Comparison of ENCODE assay signal across 9 cellular contexts in genomic region chr22:37566329-37566837, GRCh38. TPM values are rescaled to one million over a fixed set of nuclear protein-coding genes. Genes with fewer than 3 reads are reported as not detected.
DNase-seq lines count a peak whose midpoint lies in the region; ATAC-seq lines count a peak whose summit lies in the region.
"Had no signal": no experiment of that assay in that cellular context is flagged by ENCODE, and none has a peak within 500 bp of the region (broad histone marks: within the 10 kb centered on the region; RNA-seq: fewer than 3 reads in every experiment).

No MANE protein-coding gene starts in this region.

- H3K9me3 Mint-ChIP-seq in CD4-positive, alpha-beta memory T cell: no peaks in the 10 kb centered on the region
- no peaks in the 10 kb centered on the region for H3K9me3 Mint-ChIP-seq in dendritic cell treated with granulocyte-macrophage colony-stimulating factor and Interleukin-4, amounts not matched to agents 40 ng/mL and 50 ng/mL, for 4 days

- peaks cover 19% of the 10 kb centered on the region for H3K27me3 ChIP-seq in CD4-positive, alpha-beta memory T cell (ENCODE audit: insufficient read depth, low read length)

- POLR2A ChIA-PET in CD4-positive, alpha-beta memory T cell (lab: Charles Lee; ENCODE audit: partially characterized antibody): interaction anchor here (0.8 to 3.5 kb wide), 15 partner anchors 8 to 367 kb away, joined by 3 to 60 read pairs (median 5); partner anchors contain the start of genes GGA1, MFNG and NOL12

- intact Hi-C loops in CD4-positive, alpha-beta memory T cell (cut with micrococcal nuclease): loop anchor here (2.0 kb wide), 2 partner anchors 82 to 300 kb away; no protein-coding TSS in a partner anchor
- intact Hi-C loops in dendritic cell treated with granulocyte-macrophage colony-stimulating factor and Interleukin-4, amounts not matched to agents 40 ng/mL and 50 ng/mL, for 4 days (cut with micrococcal nuclease): no loop called here

- peak; percentile 25 to 71 (median 47) for DNase-seq in CD4-positive, alpha-beta memory T cell
- DNase-seq in activated CD4-positive, alpha-beta T cell treated with anti-CD3 and anti-CD28 coated beads, Interleukin-2, amount 50 U/mL, for 1 hour: peak; percentile 23
- DNase-seq in pons (ENCODE audit: low spot score) (peak; percentile 43), islet precursor cell (no peak), DMS 273 treated with DMSO at 0.1 percent for 48 hours (lab: John Stamatoyannopoulos, UW) (no peak)
- DNase-seq: foreskin fibroblast had no signal

- peaks cover 20 to 29% of the 10 kb centered on the region in 2 donors for H3K27me3 Mint-ChIP-seq in CD4-positive, alpha-beta memory T cell
- H3K27me3 Mint-ChIP-seq in dendritic cell treated with granulocyte-macrophage colony-stimulating factor and Interleukin-4, amounts not matched to agents 40 ng/mL and 50 ng/mL, for 4 days: peaks cover 27% of the 10 kb centered on the region

- no peaks in the 10 kb centered on the region for H3K9me3 ChIP-seq in CD4-positive, alpha-beta memory T cell (ENCODE audit: control insufficient read depth in 1 of 2, low read length in 2 of 2)

- CTCF ChIA-PET in CD4-positive, alpha-beta memory T cell (lab: Charles Lee; ENCODE audit: partially characterized antibody): interaction anchor here (0.9 to 21.0 kb wide), 33 partner anchors 9 to 486 kb away, joined by 3 to 523 read pairs (median 5); partner anchors contain the start of genes LGALS2, MFNG and PDXP

- no peak overlapping the region for H3K27ac ChIP-seq in CD4-positive, alpha-beta memory T cell (ENCODE audit: low read depth, low read length)

- peak overlapping the region; percentile 6 to 15 for H3K4me3 ChIP-seq in CD4-positive, alpha-beta memory T cell (ENCODE audit: low read length in 2 of 2)

- no peaks in the 10 kb centered on the region for H3K36me3 Mint-ChIP-seq in CD4-positive, alpha-beta memory T cell
- H3K36me3 Mint-ChIP-seq in dendritic cell treated with granulocyte-macrophage colony-stimulating factor and Interleukin-4, amounts not matched to agents 40 ng/mL and 50 ng/mL, for 4 days (ENCODE audit: low read depth): peaks cover 68% of the 10 kb centered on the region

- peaks cover 15 to 44% (median 31%) of the 10 kb centered on the region in 4 donors for H3K4me1 Mint-ChIP-seq in CD4-positive, alpha-beta memory T cell
- peaks cover 83% of the 10 kb centered on the region for H3K4me1 Mint-ChIP-seq in dendritic cell treated with granulocyte-macrophage colony-stimulating factor and Interleukin-4, amounts not matched to agents 40 ng/mL and 50 ng/mL, for 4 days (ENCODE audit: low read depth)

- no peaks in the 10 kb centered on the region for H3K36me3 ChIP-seq in CD4-positive, alpha-beta memory T cell (ENCODE audit: insufficient read depth, low read length)

- peak overlapping the region in 3 of 7 donors; percentile 62 to 81 (median 63) for H3K27ac Mint-ChIP-seq in CD4-positive, alpha-beta memory T cell
- H3K27ac Mint-ChIP-seq in dendritic cell treated with granulocyte-macrophage colony-stimulating factor and Interleukin-4, amounts not matched to agents 40 ng/mL and 50 ng/mL, for 4 days: peak overlapping the region; percentile 76

- H3K4me3 Mint-ChIP-seq in CD4-positive, alpha-beta memory T cell: peak overlapping the region in 5 of 8 donors; percentile 57 to 85 (median 70)
- peak overlapping the region; percentile 48 for H3K4me3 Mint-ChIP-seq in dendritic cell treated with granulocyte-macrophage colony-stimulating factor and Interleukin-4, amounts not matched to agents 40 ng/mL and 50 ng/mL, for 4 days

- peaks cover 30% of the 10 kb centered on the region for H3K4me1 ChIP-seq in CD4-positive, alpha-beta memory T cell (ENCODE audit: insufficient read depth, low read length)

- ATAC-seq in HG03378 (IDR thresholded peaks at IDR 0.05; ENCODE audit: unreplicated experiment): no peak
- ATAC-seq in HG03439 (IDR thresholded peaks at IDR 0.05; ENCODE audit: unreplicated experiment): no peak

RNA-seq across cellular contexts. Expression of gene CDC42EP1, which starts 6.1 kb away (rescaled TPM):
- total RNA-seq in CD4-positive, alpha-beta memory T cell: not detected
- not detected for polyA plus RNA-seq in CD4-positive, alpha-beta memory T cell

RNA-seq across cellular contexts. Expression of gene LGALS2, which starts 13.5 kb away (rescaled TPM):
- 1 to 10 TPM in 1 of 2 experiments, not detected in 1; 1.0 TPM for total RNA-seq in CD4-positive, alpha-beta memory T cell
- not detected for polyA plus RNA-seq in CD4-positive, alpha-beta memory T cell

RNA-seq across cellular contexts. Expression of gene GGA1, which starts 42.3 kb away (rescaled TPM):
- total RNA-seq in CD4-positive, alpha-beta memory T cell: 100 to 1,000 TPM; 108 to 109 TPM
- polyA plus RNA-seq in CD4-positive, alpha-beta memory T cell: 10 to 100 TPM; 16.3 to 26.7 TPM

RNA-seq across cellular contexts. Expression of gene CARD10, which starts 47.2 kb away (rescaled TPM):
- under 1 TPM; 0.42 to 0.61 TPM for total RNA-seq in CD4-positive, alpha-beta memory T cell
- not detected for polyA plus RNA-seq in CD4-positive, alpha-beta memory T cell

Comparison
In these comparisons a context has a peak if more than half of its experiments do, and no peak if none do; other contexts are left out.
1. DNase-seq: peak in CD4-positive, alpha-beta memory T cell (5 of 5), activated CD4-positive, alpha-beta T cell treated with anti-CD3 and anti-CD28 coated beads, Interleukin-2, amount 50 U/mL, for 1 hour (single experiment) and pons (single experiment); none in islet precursor cell (single experiment) and DMS 273 treated with DMSO at 0.1 percent for 48 hours (single experiment).